In genomic region chr16:56990407-56991286, GRCh38 we compare ENCODE assay signal across 10 cellular contexts. TPM values are rescaled to one million over a fixed set of nuclear protein-coding genes. Genes with fewer than 3 reads are reported as not detected.
A peak's percentile ranks its signal among the peaks of the same experiment; 100 is the strongest.
DNase-seq lines count a peak whose midpoint lies in the region; TF ChIP-seq lines count a peak whose summit lies in the region.
"Had no signal": no experiment of that assay in that cellular context is flagged by ENCODE, and none has a peak within 500 bp of the region (broad histone marks: within the 10 kb centered on the region; RNA-seq: fewer than 3 reads in every experiment).

No MANE protein-coding gene starts in this region.

- intact Hi-C loops in posterior vena cava (cut with DNase I) = no loop called here

- peaks cover 16% of the 10 kb centered on the region for H3K36me3 ChIP-seq in OCI-LY3 (replicated peaks; ENCODE audit: low read depth, low read length)
- no peaks in the 10 kb centered on the region for H3K36me3 ChIP-seq in duodenal mucosa (ENCODE audit: control insufficient read depth in 1 of 2, insufficient read depth in 2 of 2, low read length in 2 of 2)

- TF ChIP-seq CTCF in OCI-LY3 (IDR thresholded peaks at IDR 0.05; ENCODE audit: low read depth, low read length) (no peak), RWPE1 (conservative IDR thresholded peaks at IDR 0.05; ENCODE audit: low read depth) (no peak)

- H4K20me1 ChIP-seq in OCI-LY3 (ENCODE audit: insufficient read depth, low read length) = no peaks in the 10 kb centered on the region

- peaks cover 19% of the 10 kb centered on the region for H3K4me1 ChIP-seq in OCI-LY3 (ENCODE audit: low read length)
- peaks cover 36 to 47% of the 10 kb centered on the region in 2 donors for H3K4me1 ChIP-seq in duodenal mucosa (ENCODE audit: control insufficient read depth in 1 of 2, insufficient read depth in 2 of 2, low read length in 2 of 2)

- H3K27me3 ChIP-seq in OCI-LY3 (ENCODE audit: low read depth, low read length) (no peaks in the 10 kb centered on the region), duodenal mucosa (ENCODE audit: control insufficient read depth in 1 of 2, insufficient read depth in 2 of 2, low read length in 2 of 2) (no peaks in the 10 kb centered on the region)

- POLR2A ChIA-PET in RWPE1 (lab: Yijun Ruan, JAX; ENCODE audit: low non-redundant PET) = no interaction called here

- H2AFZ ChIP-seq in OCI-LY3 (ENCODE audit: low read depth, low read length) = no peak overlapping the region

- H3K4me2 ChIP-seq in OCI-LY3 (ENCODE audit: low read length) = peak overlapping the region; percentile 88

- H3K27ac ChIP-seq in OCI-LY3 (ENCODE audit: low read length) (peak overlapping the region; percentile 47), duodenal mucosa (ENCODE audit: low read depth, low read length) (no peak overlapping the region), RWPE1 (no peak overlapping the region)

- DNase-seq in D341Med (ENCODE audit: low spot score) (peak; percentile 6), posterior vena cava (ENCODE audit: low spot score) (peak; percentile 52), RWPE1 (ENCODE audit: low spot score) (no peak), NCI-H524 treated with DMSO at 0.1 percent for 48 hours (lab: John Stamatoyannopoulos, UW) (no peak), NCI-H2196 treated with DMSO at 0.1 percent for 48 hours (lab: John Stamatoyannopoulos, UW; ENCODE audit: unreplicated experiment) (no peak), cerebellar cortex (ENCODE audit: low spot score) (no peak)
- DNase-seq: amniotic stem cell, NCI-H2081 had no signal

- H3K79me2 ChIP-seq in OCI-LY3 (ENCODE audit: low read length) = peaks cover 58% of the 10 kb centered on the region

- H3K4me3 ChIP-seq in OCI-LY3 (ENCODE audit: low read length) (peak overlapping the region; percentile 85), duodenal mucosa (ENCODE audit: low read depth in 1 of 2, low read length in 2 of 2) (peak overlapping the region; percentile 92 to 95)

- H3K9ac ChIP-seq in OCI-LY3 (ENCODE audit: low read length) (peak overlapping the region; percentile 84), duodenal mucosa (ENCODE audit: low read depth in 1 of 2, low read length in 2 of 2) (peak overlapping the region; percentile 88 to 96)

- H3K9me3 ChIP-seq in OCI-LY3 (ENCODE audit: insufficient read depth, low read length) = no peaks in the 10 kb centered on the region
- no peaks in the 10 kb centered on the region for H3K9me3 ChIP-seq in duodenal mucosa (ENCODE audit: control insufficient read depth in 1 of 2, low read length in 2 of 2)

- CTCF ChIA-PET in RWPE1 (lab: Yijun Ruan, JAX) = no interaction called here

RNA-seq across cellular contexts. Expression of gene NLRC5, which starts 1.3 kb away (rescaled TPM):
- 10 to 100 TPM; 37.8 to 53.2 TPM for total RNA-seq in posterior vena cava

RNA-seq across cellular contexts. Expression of gene CETP, which starts 28.9 kb away (rescaled TPM):
- total RNA-seq in posterior vena cava = under 1 TPM in 1 of 2 donors, not detected in 1; 0.60 TPM

RNA-seq across cellular contexts. Expression of gene HERPUD1, which starts 58.7 kb away (rescaled TPM):
- total RNA-seq in posterior vena cava = 100 to 1,000 TPM in 1 of 2 donors, 10 to 100 TPM in 1; 99.7 to 106 TPM

Comparison
In these comparisons a context has a peak if more than half of its experiments do, and no peak if none do; other contexts are left out.
1. DNase-seq: peak in D341Med (single experiment) and posterior vena cava (single experiment); none in RWPE1 (single experiment), NCI-H524 treated with DMSO at 0.1 percent for 48 hours (single experiment), NCI-H2196 treated with DMSO at 0.1 percent for 48 hours (single experiment) and cerebellar cortex (single experiment).